In the genomic region with DNA sequence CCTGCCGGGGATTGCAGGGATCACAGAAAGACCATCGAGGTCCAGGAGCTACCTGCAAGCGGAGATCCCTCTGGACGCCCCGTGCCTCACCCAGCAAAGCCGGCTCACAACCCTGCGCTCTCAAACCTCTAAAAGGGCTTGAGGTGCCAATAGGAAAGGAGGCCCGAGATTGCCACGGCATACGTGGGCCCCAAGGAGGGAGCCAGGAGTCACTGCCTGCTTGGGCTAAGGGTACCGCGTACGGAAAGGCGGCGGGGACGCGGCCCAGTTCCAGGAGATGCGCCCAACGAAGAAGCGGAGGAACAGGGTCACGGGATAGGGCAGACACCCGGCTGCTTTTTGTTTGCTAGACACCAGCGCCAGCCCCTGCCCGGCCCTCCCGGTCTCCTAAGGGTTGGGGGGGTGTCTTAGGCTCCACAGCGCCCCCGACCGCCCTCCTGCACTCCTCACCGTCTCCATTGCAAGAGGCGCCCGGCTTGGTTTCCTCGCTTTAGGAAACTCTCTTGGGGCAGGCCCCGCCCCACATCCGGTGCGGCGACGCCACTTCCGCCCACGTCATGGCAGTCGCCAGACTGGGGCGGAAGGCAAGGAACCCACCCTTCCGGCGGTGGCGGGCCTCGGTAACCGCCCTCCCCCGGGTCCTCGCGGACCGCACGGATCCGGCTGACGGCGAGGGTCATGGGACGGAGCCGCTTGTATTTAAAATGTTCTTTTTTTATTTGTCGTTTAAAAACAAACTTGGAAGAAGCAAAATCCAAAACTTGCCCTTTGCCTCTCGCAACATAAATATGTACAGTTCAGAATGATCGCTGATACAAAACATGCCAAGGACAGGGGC, we compare ENCODE assay signal across 8 cellular contexts. TPM values are rescaled to one million over a fixed set of nuclear protein-coding genes. Genes with fewer than 3 reads are reported as not detected.
DNase-seq lines count a peak whose midpoint lies in the region; ATAC-seq, FAIRE-seq and TF ChIP-seq lines count a peak whose summit lies in the region.

Gene PRKAG1, minus strand, starts transcription at position 495 of the 838 bp plus-strand sequence. Its CDS starts 36 bp downstream, at position 459.

- peaks cover 6% of the 10 kb centered on the region for H3K79me2 ChIP-seq in HepG2 (ENCODE audit: insufficient read depth, low read length)

- H3K27me3 Mint-ChIP-seq in CD4-positive, CD25-positive, alpha-beta regulatory T cell, result peaks cover 7% of the 10 kb centered on the region

- POLR2A ChIA-PET in HepG2 (lab: Yijun Ruan, JAX), result interaction anchor here (0.8 to 1.6 kb wide), 10 partner anchors 15 to 153 kb away, joined by 3 to 9 read pairs (median 4); partner anchors contain the start of genes DDN, RHEBL1, RND1 and TUBA1B

- peaks cover 0 to 3% (median 0%) of the 10 kb centered on the region in 7 donors for H3K9me3 Mint-ChIP-seq in CD4-positive, CD25-positive, alpha-beta regulatory T cell

- peaks cover 23% of the 10 kb centered on the region for H3K36me3 ChIP-seq in CD4-positive, CD25-positive, alpha-beta regulatory T cell (ENCODE audit: control insufficient read depth, insufficient read depth, low read length)
- H3K36me3 ChIP-seq in HepG2 (replicated peaks in 1 of 2; ENCODE audit: control insufficient read depth in 1 of 2, insufficient read depth in 2 of 2, low read length in 2 of 2), result peaks cover 11 to 14% of the 10 kb centered on the region in 2 experiments

- H4K20me1 ChIP-seq in HepG2 (ENCODE audit: insufficient read depth, low read length), result no peaks in the 10 kb centered on the region

- TF ChIP-seq EP300 in HepG2 (IDR thresholded peaks at IDR 0.05; ENCODE audit: low read depth in 2 of 2, low read length in 2 of 2), result peak in 1 of 2 experiments; percentile 24; a peak in 1 of 4 replicates
- TF ChIP-seq EP300 in HepG2 (CRISPR knock-in tag; IDR thresholded peaks at IDR 0.05; ENCODE audit: borderline replicate concordance), result peak; percentile 12; the same call in 1 of the 2 replicates

- in situ Hi-C loops in HepG2 (cut with HindIII; ENCODE audit: extremely low pct_ligation_motif_present, low pct_unique_long_range_greater_than_20kb), result no loop called here

- H3K9ac ChIP-seq in HepG2 (ENCODE audit: insufficient read depth, low read depth, low read length), result peak within 1 kb of the TSS; percentile 86

- H2AFZ ChIP-seq in HepG2 (ENCODE audit: low read length), result no peak within 1 kb of the TSS

- H3K9me3 ChIP-seq in CD4-positive, CD25-positive, alpha-beta regulatory T cell (ENCODE audit: control insufficient read depth in 2 of 2, low read length in 2 of 2), result no peaks in the 10 kb centered on the region
- H3K9me3 ChIP-seq in HepG2 (ENCODE audit: low read length), result no peaks in the 10 kb centered on the region

- peak; percentile 95 to 99 (median 96) for DNase-seq in CD4-positive, CD25-positive, alpha-beta regulatory T cell
- peak; percentile 90 for DNase-seq in NCI-H748 treated with DMSO at 0.1 percent for 48 hours (lab: John Stamatoyannopoulos, UW)
- peak; percentile 89 to 95 for DNase-seq in activated CD4-positive, alpha-beta T cell treated with anti-CD3 and anti-CD28 coated beads, Interleukin-2, amount 50 U/mL, for 24 hours (ENCODE audit: low read depth in 1 of 2, low spot score in 1 of 2)
- DNase-seq in dermis blood vessel endothelial cell, result peak; percentile 99
- DNase-seq in HepG2 (ENCODE audit: low spot score), result peak; percentile 91
- DNase-seq in stimulated activated CD4-positive, alpha-beta T cell treated with anti-CD3 and anti-CD28 coated beads, Interleukin-4, amount 100 ng/mL, for 1 hour, result peak; percentile 94

- peaks cover 25 to 54% (median 42%) of the 10 kb centered on the region in 4 donors for H3K4me1 Mint-ChIP-seq in CD4-positive, CD25-positive, alpha-beta regulatory T cell

- 2% methylated on average over 28 of the region's 59 CpGs for WGBS in HepG2 (ENCODE audit: low lambda C conversion rate)

- CTCF ChIA-PET in HepG2 (lab: Yijun Ruan, JAX; ENCODE audit: low intra/inter-chr PET ratio, low total read pairs), result interaction anchor here (3.4 kb wide), 1 partner anchor 22 kb away, joined by 15 read pairs; no protein-coding TSS in a partner anchor

- FAIRE-seq in HepG2 (lab: Jason Lieb, UNC), result peak; percentile 82

- peak; percentile 78 to 82 for TF ChIP-seq POLR2A in HepG2 (IDR thresholded peaks at IDR 0.05; ENCODE audit: insufficient read depth in 1 of 2, low read depth in 2 of 2, low read length in 2 of 2)

- peak within 1 kb of the TSS; percentile 87 for H3K27ac ChIP-seq in CD4-positive, CD25-positive, alpha-beta regulatory T cell (ENCODE audit: insufficient read depth, low read length, poor library complexity, severe bottlenecking)
- H3K27ac ChIP-seq in HepG2 (ENCODE audit: extremely low read length, insufficient read depth, low read length), result peak within 1 kb of the TSS; percentile 86

- TF ChIP-seq CTCF in HepG2 (CRISPR knock-in tag; IDR thresholded peaks at IDR 0.05), result peak; percentile 83

- H3K36me3 Mint-ChIP-seq in CD4-positive, CD25-positive, alpha-beta regulatory T cell, result peaks cover 31% of the 10 kb centered on the region

- peak within 1 kb of the TSS; percentile 98 for H3K4me2 ChIP-seq in HepG2 (ENCODE audit: low read depth, low read length)

- BruUV-seq in HepG2 (replicated peaks; lab: Mats Ljungman, UMichigan), result TSS peak; percentile 69

- no peaks in the 10 kb centered on the region for H3K27me3 ChIP-seq in CD4-positive, CD25-positive, alpha-beta regulatory T cell (ENCODE audit: control insufficient read depth, insufficient read depth, low read length)
- H3K27me3 ChIP-seq in HepG2 (ENCODE audit: control insufficient read depth in 1 of 2, insufficient read depth in 2 of 2, low read length in 2 of 2), result no peaks in the 10 kb centered on the region

- TF ChIP-seq RAD21 in HepG2 (CRISPR knock-in tag; IDR thresholded peaks at IDR 0.05), result peak; percentile 25; the same call in 1 of the 2 replicates

- peak; percentile 92 for ATAC-seq in CD4-positive, CD25-positive, alpha-beta regulatory T cell (ENCODE audit: low read depth in 2 of 2)
- ATAC-seq in GM19395 (IDR thresholded peaks at IDR 0.05; ENCODE audit: unreplicated experiment) (peak; percentile 90), HG03565 (IDR thresholded peaks at IDR 0.05; ENCODE audit: unreplicated experiment) (peak; percentile 79), HepG2 (peak; percentile 89)

- peak within 1 kb of the TSS; percentile 96 to 99 (median 98) for H3K27ac Mint-ChIP-seq in CD4-positive, CD25-positive, alpha-beta regulatory T cell

- intact Hi-C loops in HepG2 (cut with micrococcal nuclease; ENCODE audit: unreplicated experiment), result loop anchor here (1.0 to 5.0 kb wide), 2 partner anchors 22 to 114 kb away; partner anchors contain the start of gene TUBA1B

- peaks cover 21% of the 10 kb centered on the region for H3K4me1 ChIP-seq in CD4-positive, CD25-positive, alpha-beta regulatory T cell (ENCODE audit: control insufficient read depth, insufficient read depth, low read length, poor library complexity, severe bottlenecking)
- peaks cover 20% of the 10 kb centered on the region for H3K4me1 ChIP-seq in HepG2 (ENCODE audit: insufficient read depth, low read length)

- peak within 1 kb of the TSS; percentile 94 for H3K4me3 ChIP-seq in CD4-positive, CD25-positive, alpha-beta regulatory T cell (ENCODE audit: low read depth, low read length)
- peak within 1 kb of the TSS; percentile 74 to 93 (median 85) for H3K4me3 ChIP-seq in HepG2 (replicated peaks in 1 of 3; ENCODE audit: insufficient read depth in 1 of 3, low read depth in 2 of 3, low read length in 3 of 3)

- H3K4me3 Mint-ChIP-seq in CD4-positive, CD25-positive, alpha-beta regulatory T cell, result peak within 1 kb of the TSS; percentile 87 to 94 (median 93)

TF ChIP-seq in HepG2, 621 proteins besides CTCF, POLR2A, EP300 and RAD21 (continues in another document):
- no peak for TF ChIP-seq NFRKB (IDR thresholded peaks at IDR 0.05)
- TF ChIP-seq CBX5 (CRISPR knock-in tag; IDR thresholded peaks at IDR 0.05; ENCODE audit: borderline replicate concordance), result no peak; the same call in 1 of the 2 replicates
- no peak for TF ChIP-seq SP1 (IDR thresholded peaks at IDR 0.05)
- TF ChIP-seq SP1 (CRISPR knock-in tag; IDR thresholded peaks at IDR 0.05), result peak; percentile 65
- TF ChIP-seq ZNF777 (CRISPR knock-in tag; IDR thresholded peaks at IDR 0.05), result peak; percentile 23; the same call in 1 of the 2 replicates

RNA-seq across cellular contexts. Expression of gene PRKAG1, which starts in this region (rescaled TPM):
- 51.3 TPM for total RNA-seq in CD4-positive, CD25-positive, alpha-beta regulatory T cell
- 10 to 100 TPM; 59.3 to 83.8 (median 64.9) TPM for polyA plus RNA-seq in CD4-positive, CD25-positive, alpha-beta regulatory T cell
- total RNA-seq in dermis blood vessel endothelial cell (40.3 and 48.2 TPM in 2 replicates), HepG2 (2016; rRNA removed; fragmentation: Illumina TruSeq; extraction: Trizol) (32.8 and 37.6 TPM in 2 replicates)
- total RNA-seq in HepG2 (2016; cell fraction: cytosol; rRNA removed; fragmentation: Illumina TruSeq; extraction: Trizol; ENCODE audit: low read depth), result 9.1 and 11.2 TPM in 2 replicates
- total RNA-seq in HepG2 (2016; cell fraction: insoluble cytoplasmic fraction; rRNA removed; fragmentation: Illumina TruSeq; extraction: Trizol), result 30.6 and 39.9 TPM in 2 replicates
- total RNA-seq in HepG2 (2016; cell fraction: membrane; rRNA removed; fragmentation: Illumina TruSeq; extraction: Trizol), result 19.3 and 21.1 TPM in 2 replicates
- total RNA-seq in HepG2 (2016; cell fraction: nucleus; rRNA removed; fragmentation: Illumina TruSeq; extraction: Trizol), result 16.7 and 19.6 TPM in 2 replicates
- polyA plus RNA-seq in HepG2 (2011; rRNA removed), result 21.2 and 26.1 TPM in 2 replicates
- polyA plus RNA-seq in HepG2 (2011; cell fraction: cytosol; rRNA removed), result 18.5 and 26.3 TPM in 2 replicates
- polyA plus RNA-seq in HepG2 (2011; cell fraction: nucleus; rRNA removed), result 8.8 and 11.6 TPM in 2 replicates
- 20.2 and 21.7 TPM in 2 replicates for polyA plus RNA-seq in HepG2 (2012)
- polyA plus RNA-seq in HepG2 (2016; cell fraction: cytosol; fragmentation: Illumina TruSeq; extraction: Trizol; ENCODE audit: low read depth), result 7.6 and 8.8 TPM in 2 replicates
- 38.7 and 40.2 TPM in 2 replicates for polyA plus RNA-seq in HepG2 (2016; cell fraction: insoluble cytoplasmic fraction; fragmentation: Illumina TruSeq; extraction: Trizol; ENCODE audit: low read depth)
- polyA plus RNA-seq in HepG2 (2016; cell fraction: membrane; fragmentation: Illumina TruSeq; extraction: Trizol; ENCODE audit: low read depth), result 14.5 and 16.2 TPM in 2 replicates
- 24.6 and 24.9 TPM in 2 replicates for polyA plus RNA-seq in HepG2 (2016; cell fraction: nucleus; fragmentation: Illumina TruSeq; extraction: Trizol; ENCODE audit: insufficient read depth, low read depth)
- 11.5 and 73.4 TPM in 2 replicates for polyA minus RNA-seq in HepG2 (2011; rRNA and poly(A)+ RNA removed; ENCODE audit: low replicate concordance)
- 7.8 and 9.5 TPM in 2 replicates for polyA minus RNA-seq in HepG2 (2011; cell fraction: cytosol; rRNA and poly(A)+ RNA removed)
- 11.6 TPM in 2 replicates for polyA minus RNA-seq in HepG2 (2011; cell fraction: nucleus; rRNA and poly(A)+ RNA removed)

Comparison
In these comparisons a context has a peak if more than half of its experiments do, and no peak if none do; other contexts are left out.
1. Peak in every context shown above with its lines: DNase-seq, ATAC-seq, H3K4me3 ChIP-seq and H3K27ac ChIP-seq.